ENCODE assay signal across 8 cellular contexts in the genomic region with DNA sequence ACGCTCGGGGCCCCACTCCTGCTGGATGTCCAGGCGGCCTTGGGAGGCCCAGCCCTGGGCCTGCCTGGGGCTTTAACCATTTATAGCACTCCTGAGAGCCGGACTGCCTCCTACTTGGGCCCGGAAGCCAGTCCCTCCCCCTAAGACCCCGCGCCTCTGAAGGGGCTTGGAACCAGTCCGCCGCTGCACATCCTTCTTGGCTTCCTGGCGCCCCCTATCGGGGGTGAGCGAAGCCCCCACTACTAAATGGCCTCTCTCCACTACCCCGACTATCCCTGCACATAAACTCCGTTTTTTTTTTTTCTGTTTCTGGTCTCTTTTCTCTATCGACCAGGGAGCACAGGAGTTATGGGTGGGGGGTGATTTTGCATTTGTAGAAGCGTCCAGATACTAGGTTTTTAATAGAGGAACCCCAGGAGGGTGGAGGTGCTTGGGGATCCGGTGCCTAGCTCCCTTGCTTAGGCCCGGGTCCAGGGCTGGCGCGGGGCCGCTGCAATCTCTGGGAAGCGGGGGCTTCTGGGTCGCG. TPM values are rescaled to one million over a fixed set of nuclear protein-coding genes. Genes with fewer than 3 reads are reported as not detected.
DNase-seq lines count a peak whose midpoint lies in the region; ATAC-seq and TF ChIP-seq lines count a peak whose summit lies in the region.

No MANE protein-coding gene starts in this region.

- POLR2A ChIA-PET in CD8-positive, alpha-beta T cell (lab: Charles Lee): interaction anchor here (1.2 to 2.2 kb wide), 2 partner anchors 10 to 14 kb away, joined by 3 to 11 read pairs; a partner anchor contains a TSS
- POLR2A ChIA-PET in activated CD4-positive, alpha-beta T cell treated with anti-CD3 and anti-CD28 coated beads, Interleukin-2, amount 10 ng/mL, durations not matched to agents 7 days and 5 days (lab: Charles Lee): no interaction called here

- no peak overlapping the region for H3K27ac Mint-ChIP-seq in CD8-positive, alpha-beta T cell
- no peak overlapping the region for H3K27ac Mint-ChIP-seq in activated CD4-positive, alpha-beta T cell treated with anti-CD3 and anti-CD28 coated beads, Interleukin-2, amount 10 ng/mL, durations not matched to agents 7 days and 5 days

- H2AK5ac ChIP-seq in neuronal stem cell (ENCODE audit: low read depth, low read length): peak overlapping the region; percentile 71

- no peaks in the 10 kb centered on the region for H3K9me3 ChIP-seq in CD8-positive, alpha-beta T cell (ENCODE audit: low read length)
- H3K9me3 ChIP-seq in neuronal stem cell (replicated peaks in 1 of 2; ENCODE audit: control insufficient read depth in 2 of 2, insufficient read depth in 1 of 2, low read depth in 1 of 2, low read length in 2 of 2): peaks cover 0 to 4% of the 10 kb centered on the region in 2 donors

- H2BK15ac ChIP-seq in neuronal stem cell (ENCODE audit: low read length): peak overlapping the region; percentile 82

- H3K4me3 ChIP-seq in CD8-positive, alpha-beta T cell (ENCODE audit: low read depth, low read length): no peak overlapping the region
- peak overlapping the region; percentile 48 for H3K4me3 ChIP-seq in fibroblast of mammary gland (ENCODE audit: control insufficient read depth, low read depth, low read length)
- peak overlapping the region; percentile 54 to 72 for H3K4me3 ChIP-seq in neuronal stem cell (ENCODE audit: low read length in 2 of 2)

- H3K4ac ChIP-seq in neuronal stem cell (ENCODE audit: low read length): no peak overlapping the region

- peak overlapping the region; percentile 31 for H4K8ac ChIP-seq in neuronal stem cell (ENCODE audit: low read depth, low read length)

- TF ChIP-seq CTCF in CD8-positive, alpha-beta T cell (IDR thresholded peaks at IDR 0.05): peak; percentile 54
- TF ChIP-seq CTCF in fibroblast of mammary gland (conservative IDR thresholded peaks at IDR 0.05; ENCODE audit: control insufficient read depth, insufficient read depth, low read depth, low read length): peak; percentile 60

- WGBS in neuronal stem cell (ENCODE audit: extremely low coverage in 2 of 2, insufficient read length in 2 of 2, insufficient replicate concordance in 1 of 2), 2 donors: no CpG with 5 or more reads among the region's 24 CpGs

- H3K9me3 Mint-ChIP-seq in CD8-positive, alpha-beta T cell: no peaks in the 10 kb centered on the region
- no peaks in the 10 kb centered on the region for H3K9me3 Mint-ChIP-seq in activated CD4-positive, alpha-beta T cell treated with anti-CD3 and anti-CD28 coated beads, Interleukin-2, amount 10 ng/mL, durations not matched to agents 7 days and 5 days

- peak overlapping the region; percentile 70 for H3K4me3 Mint-ChIP-seq in CD8-positive, alpha-beta T cell
- peak overlapping the region; percentile 59 for H3K4me3 Mint-ChIP-seq in activated CD4-positive, alpha-beta T cell treated with anti-CD3 and anti-CD28 coated beads, Interleukin-2, amount 10 ng/mL, durations not matched to agents 7 days and 5 days

- H3K14ac ChIP-seq in neuronal stem cell (ENCODE audit: low read length): peak overlapping the region; percentile 90

- ATAC-seq in CD8-positive, alpha-beta T cell: no peak
- ATAC-seq in HG03064 (IDR thresholded peaks at IDR 0.05; ENCODE audit: low read depth, unreplicated experiment): peak; percentile 4
- no peak for ATAC-seq in HG03175 (IDR thresholded peaks at IDR 0.05; ENCODE audit: unreplicated experiment)
- ATAC-seq in GM21367 (IDR thresholded peaks at IDR 0.05; ENCODE audit: unreplicated experiment): no peak

- peak overlapping the region; percentile 87 for H2BK12ac ChIP-seq in neuronal stem cell (ENCODE audit: low read length)

- H3K36me3 Mint-ChIP-seq in CD8-positive, alpha-beta T cell: no peaks in the 10 kb centered on the region
- peaks cover 17% of the 10 kb centered on the region for H3K36me3 Mint-ChIP-seq in activated CD4-positive, alpha-beta T cell treated with anti-CD3 and anti-CD28 coated beads, Interleukin-2, amount 10 ng/mL, durations not matched to agents 7 days and 5 days (ENCODE audit: low read depth)

- H3K27me3 ChIP-seq in CD8-positive, alpha-beta T cell (ENCODE audit: insufficient read depth, low read length): peaks cover 45% of the 10 kb centered on the region
- peaks cover 48 to 94% (median 57%) of the 10 kb centered on the region in 3 experiments for H3K27me3 ChIP-seq in neuronal stem cell (ENCODE audit: control insufficient read depth in 3 of 3, insufficient read depth in 3 of 3, low read depth in 1 of 3, low read length in 3 of 3)

- intact Hi-C loops in CD8-positive, alpha-beta T cell (cut with DNase I, micrococcal nuclease): no loop called here

- no peaks in the 10 kb centered on the region for H3K79me1 ChIP-seq in neuronal stem cell (ENCODE audit: low read depth, low read length)

- H3K4me1 Mint-ChIP-seq in CD8-positive, alpha-beta T cell (ENCODE audit: low read depth): peaks cover 33% of the 10 kb centered on the region
- H3K4me1 Mint-ChIP-seq in activated CD4-positive, alpha-beta T cell treated with anti-CD3 and anti-CD28 coated beads, Interleukin-2, amount 10 ng/mL, durations not matched to agents 7 days and 5 days: peaks cover 47% of the 10 kb centered on the region

- peak overlapping the region; percentile 81 for H3K4me2 ChIP-seq in neuronal stem cell (ENCODE audit: insufficient read depth, low read length, poor library complexity, severe bottlenecking)

- peak overlapping the region; percentile 94 for H3K18ac ChIP-seq in neuronal stem cell (ENCODE audit: low read length)

- no peak overlapping the region for H3K27ac ChIP-seq in CD8-positive, alpha-beta T cell (ENCODE audit: low read depth, low read length)
- H3K27ac ChIP-seq in neuronal stem cell (replicated peaks; ENCODE audit: low read length): no peak overlapping the region

- H4K91ac ChIP-seq in neuronal stem cell (ENCODE audit: low read depth, low read length, poor library complexity): no peak overlapping the region

- peaks cover 69% of the 10 kb centered on the region for H3K27me3 Mint-ChIP-seq in CD8-positive, alpha-beta T cell (ENCODE audit: low read depth)
- peaks cover 66% of the 10 kb centered on the region for H3K27me3 Mint-ChIP-seq in activated CD4-positive, alpha-beta T cell treated with anti-CD3 and anti-CD28 coated beads, Interleukin-2, amount 10 ng/mL, durations not matched to agents 7 days and 5 days

- H3K23ac ChIP-seq in neuronal stem cell (ENCODE audit: low read depth, low read length, poor library complexity): peak overlapping the region; percentile 86

- peaks cover 38% of the 10 kb centered on the region for H3K4me1 ChIP-seq in CD8-positive, alpha-beta T cell (ENCODE audit: insufficient read depth, low read length)
- H3K4me1 ChIP-seq in neuronal stem cell (ENCODE audit: control insufficient read depth in 2 of 2, insufficient read depth in 1 of 2, low read depth in 1 of 2, low read length in 2 of 2): peaks cover 14 to 23% of the 10 kb centered on the region in 2 donors

- H2BK120ac ChIP-seq in neuronal stem cell (ENCODE audit: low read depth, low read length): peak overlapping the region; percentile 83

- peak in 2 of 7 experiments; percentile 21 to 48 for DNase-seq in CD8-positive, alpha-beta T cell
- peak; percentile 47 for DNase-seq in activated CD4-positive, alpha-beta T cell treated with anti-CD3 and anti-CD28 coated beads, Interleukin-2, amount 10 ng/mL, durations not matched to agents 7 days and 5 days
- DNase-seq in fibroblast of mammary gland (ENCODE audit: low read depth) (no peak), neuronal stem cell (ENCODE audit: low spot score) (no peak), ureter (ENCODE audit: low spot score) (no peak)

- CTCF ChIA-PET in CD8-positive, alpha-beta T cell (lab: Charles Lee): interaction anchor here (0.7 to 5.2 kb wide), 6 partner anchors 11 to 192 kb away, joined by 3 to 20 read pairs (median 8); no protein-coding TSS in a partner anchor
- CTCF ChIA-PET in activated CD4-positive, alpha-beta T cell treated with anti-CD3 and anti-CD28 coated beads, Interleukin-2, amount 10 ng/mL, durations not matched to agents 7 days and 5 days (lab: Charles Lee): interaction anchor here (0.7 to 11.2 kb wide), 9 partner anchors 10 to 216 kb away, joined by 3 to 137 read pairs (median 6); a partner anchor contains a TSS

- peak overlapping the region; percentile 32 for H2BK5ac ChIP-seq in neuronal stem cell (ENCODE audit: low read length)

- peak overlapping the region; percentile 87 for H2AFZ ChIP-seq in neuronal stem cell (ENCODE audit: low read length)

- H3K9ac ChIP-seq in neuronal stem cell (ENCODE audit: low read depth, low read length, poor library complexity): no peak overlapping the region

- H3K36me3 ChIP-seq in CD8-positive, alpha-beta T cell (ENCODE audit: insufficient read depth, low read length): no peaks in the 10 kb centered on the region
- no peaks in the 10 kb centered on the region for H3K36me3 ChIP-seq in neuronal stem cell (replicated peaks in 1 of 2; ENCODE audit: control insufficient read depth in 2 of 2, insufficient read depth in 2 of 2, low read length in 2 of 2)

RNA-seq across cellular contexts. Expression of a gene that starts 0.6 kb away (rescaled TPM):
- total RNA-seq in CD8-positive, alpha-beta T cell: under 1 TPM; 0.36 to 0.71 TPM
- total RNA-seq in activated CD4-positive, alpha-beta T cell treated with anti-CD3 and anti-CD28 coated beads, Interleukin-2, amount 10 ng/mL, durations not matched to agents 7 days and 5 days: 10 to 100 TPM in 1 of 2 experiments, 1 to 10 TPM in 1; 8.9 to 13.3 TPM
- 2.7 TPM for polyA plus RNA-seq in neuronal stem cell (2013, experiment 1 of 2)
- 2.2 TPM for polyA plus RNA-seq in neuronal stem cell (2013, experiment 2 of 2)
- 26.8 TPM for total RNA-seq in ureter

RNA-seq across cellular contexts. Expression of a gene that starts 5.2 kb away (rescaled TPM):
- 1 to 10 TPM; 5.2 to 9.5 TPM for total RNA-seq in CD8-positive, alpha-beta T cell
- total RNA-seq in activated CD4-positive, alpha-beta T cell treated with anti-CD3 and anti-CD28 coated beads, Interleukin-2, amount 10 ng/mL, durations not matched to agents 7 days and 5 days: 10 to 100 TPM; 49.6 to 58.1 TPM
- 0.36 TPM for polyA plus RNA-seq in neuronal stem cell (2013, experiment 1 of 2)
- polyA plus RNA-seq in neuronal stem cell (2013, experiment 2 of 2): 0.48 TPM
- total RNA-seq in ureter: 52.0 TPM

RNA-seq across cellular contexts. Expression of a gene that starts 9.9 kb away (rescaled TPM):
- total RNA-seq in CD8-positive, alpha-beta T cell: 1 to 10 TPM; 4.4 to 6.4 TPM
- 10 to 100 TPM; 35.7 to 46.6 TPM for total RNA-seq in activated CD4-positive, alpha-beta T cell treated with anti-CD3 and anti-CD28 coated beads, Interleukin-2, amount 10 ng/mL, durations not matched to agents 7 days and 5 days
- 0.06 TPM for polyA plus RNA-seq in neuronal stem cell (2013, experiment 1 of 2)
- 0.10 TPM for polyA plus RNA-seq in neuronal stem cell (2013, experiment 2 of 2)
- total RNA-seq in ureter: 12.5 TPM

RNA-seq across cellular contexts. Expression of a gene that starts 10.0 kb away (rescaled TPM):
- 10 to 100 TPM; 15.5 to 17.1 TPM for total RNA-seq in CD8-positive, alpha-beta T cell
- total RNA-seq in activated CD4-positive, alpha-beta T cell treated with anti-CD3 and anti-CD28 coated beads, Interleukin-2, amount 10 ng/mL, durations not matched to agents 7 days and 5 days: 10 to 100 TPM; 47.2 to 57.5 TPM
- 0.13 TPM for polyA plus RNA-seq in neuronal stem cell (2013, experiment 1 of 2)
- 0.12 TPM for polyA plus RNA-seq in neuronal stem cell (2013, experiment 2 of 2)
- 20.5 TPM for total RNA-seq in ureter

RNA-seq across cellular contexts. Expression of a gene that starts 14.1 kb away (rescaled TPM):
- 1 to 10 TPM; 7.7 to 8.0 TPM for total RNA-seq in CD8-positive, alpha-beta T cell
- 10 to 100 TPM; 47.5 to 51.4 TPM for total RNA-seq in activated CD4-positive, alpha-beta T cell treated with anti-CD3 and anti-CD28 coated beads, Interleukin-2, amount 10 ng/mL, durations not matched to agents 7 days and 5 days
- polyA plus RNA-seq in neuronal stem cell (2013, experiment 1 of 2): 20.9 TPM
- 17.1 TPM for polyA plus RNA-seq in neuronal stem cell (2013, experiment 2 of 2)
- 50.7 TPM for total RNA-seq in ureter

Comparison
In these comparisons a context has a peak if more than half of its experiments do, and no peak if none do; other contexts are left out.
1. RNA of a gene that starts 0.6 kb away (total RNA-seq): 26.8 TPM in ureter (single experiment) and 8.9 to 13.3 TPM in activated CD4-positive, alpha-beta T cell treated with anti-CD3 and anti-CD28 coated beads, Interleukin-2, amount 10 ng/mL, durations not matched to agents 7 days and 5 days; 0.36 to 0.71 TPM in CD8-positive, alpha-beta T cell; every median in the first group is over 4 times any median in the second.